Comparison of ENCODE assay signal across 14 cellular contexts in the genomic region with DNA sequence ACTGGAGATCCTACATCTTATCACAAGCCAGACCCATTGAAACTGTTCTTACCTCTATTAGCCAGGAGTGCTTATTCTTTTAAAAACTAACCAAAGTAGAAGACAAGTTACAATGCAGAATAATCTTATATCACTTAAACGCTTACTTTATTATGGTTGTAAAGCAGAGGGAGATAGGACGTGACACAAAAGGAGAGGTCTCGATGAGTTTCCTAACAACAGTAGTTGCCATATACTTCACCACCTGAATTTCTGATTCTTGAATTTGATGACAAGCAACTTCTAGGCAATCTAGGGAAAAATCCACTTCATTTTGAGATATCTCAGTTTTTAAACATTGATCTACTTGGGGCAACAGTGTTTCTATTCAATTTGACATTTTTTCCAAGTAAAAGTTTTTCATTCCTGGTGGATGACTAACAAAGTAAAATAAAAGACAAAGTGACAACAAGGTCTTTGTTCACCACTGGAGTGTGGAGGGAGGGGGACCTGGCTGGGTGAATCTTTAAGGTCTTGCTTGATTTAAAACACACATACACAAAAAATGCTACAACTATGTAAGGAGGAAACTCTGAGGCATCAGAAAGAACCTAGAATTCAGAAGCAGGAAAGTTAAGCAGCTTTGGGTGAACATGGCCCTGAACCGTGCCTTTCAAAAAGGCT.
DNase-seq lines count a peak whose midpoint lies in the region; ATAC-seq and TF ChIP-seq lines count a peak whose summit lies in the region.
"Had no signal": no experiment of that assay in that cellular context is flagged by ENCODE, and none has a peak within 500 bp of the region (broad histone marks: within the 10 kb centered on the region; RNA-seq: fewer than 3 reads in every experiment).

No MANE protein-coding gene starts in this region.

- no peak for ATAC-seq in GM18520 (IDR thresholded peaks at IDR 0.05; ENCODE audit: unreplicated experiment)
- ATAC-seq in GM18511 (IDR thresholded peaks at IDR 0.05; ENCODE audit: unreplicated experiment) = no peak
- ATAC-seq: effector memory CD8-positive, alpha-beta T cell; WTC11 had no signal

- TF ChIP-seq CTCF in fibroblast of pulmonary artery (IDR thresholded peaks at IDR 0.05; ENCODE audit: low read length, missing control alignments) (no peak), lower leg skin (IDR thresholded peaks at IDR 0.05) (no peak)

- H3K27me3 Mint-ChIP-seq in T-helper 2 cell treated with Interferon-gamma antibody and Interleukin-4, amounts not matched to agents 5 μg/mL and 100 μg/mL, for 36 hours (ENCODE audit: low read depth) = no peaks in the 10 kb centered on the region
- H3K27me3 Mint-ChIP-seq: brain; effector memory CD8-positive, alpha-beta T cell had no signal

- no peak overlapping the region for H3K4me3 ChIP-seq in fibroblast of pulmonary artery (replicated peaks; ENCODE audit: low read depth, low read length)
- H3K4me3 ChIP-seq in lower leg skin (ENCODE audit: low read depth, poor library complexity, severe bottlenecking) = no peak overlapping the region
- H3K4me3 ChIP-seq: prostate gland had no signal

- no peaks in the 10 kb centered on the region for H3K4me1 Mint-ChIP-seq in T-helper 2 cell treated with Interferon-gamma antibody and Interleukin-4, amounts not matched to agents 5 μg/mL and 100 μg/mL, for 36 hours (ENCODE audit: low read depth)

- DNase-seq in EL (peak; percentile 57), RPMI7951 (ENCODE audit: low read depth) (peak; percentile 65), fibroblast of pulmonary artery (ENCODE audit: low read depth) (peak; percentile 47), renal cortical epithelial cell (ENCODE audit: low read depth) (peak; percentile 51), lower leg skin (ENCODE audit: low spot score in 2 of 2) (no peak)
- DNase-seq in T-helper 2 cell treated with Interferon-gamma antibody and Interleukin-4, amounts not matched to agents 5 μg/mL and 100 μg/mL, for 36 hours (ENCODE audit: low spot score) = no peak
- DNase-seq: effector memory CD8-positive, alpha-beta T cell; kidney glomerular epithelial cell; NCI-H446 had no signal

- no peaks in the 10 kb centered on the region for H3K36me3 Mint-ChIP-seq in T-helper 2 cell treated with Interferon-gamma antibody and Interleukin-4, amounts not matched to agents 5 μg/mL and 100 μg/mL, for 36 hours (ENCODE audit: low read depth)

- intact Hi-C loops in lower leg skin (cut with DNase I; ENCODE audit: low total_unique reads) = no loop called here

- no peak overlapping the region for H3K27ac Mint-ChIP-seq in T-helper 2 cell treated with Interferon-gamma antibody and Interleukin-4, amounts not matched to agents 5 μg/mL and 100 μg/mL, for 36 hours
- H3K27ac Mint-ChIP-seq: effector memory CD8-positive, alpha-beta T cell; WTC11 had no signal

- TF ChIP-seq POLR2A in lower leg skin (IDR thresholded peaks at IDR 0.05) = no peak

- 86 to 90% methylated on average over 4 of the region's 4 CpGs for WGBS in lower leg skin, 2 donors

- no peak overlapping the region for H3K4me3 Mint-ChIP-seq in T-helper 2 cell treated with Interferon-gamma antibody and Interleukin-4, amounts not matched to agents 5 μg/mL and 100 μg/mL, for 36 hours
- H3K4me3 Mint-ChIP-seq: brain; effector memory CD8-positive, alpha-beta T cell; WTC11 had no signal

- H3K9me3 Mint-ChIP-seq in T-helper 2 cell treated with Interferon-gamma antibody and Interleukin-4, amounts not matched to agents 5 μg/mL and 100 μg/mL, for 36 hours = no peaks in the 10 kb centered on the region
- H3K9me3 Mint-ChIP-seq: effector memory CD8-positive, alpha-beta T cell had no signal

Comparison
In these comparisons a context has a peak if more than half of its experiments do, and no peak if none do; other contexts are left out.
1. DNase-seq: peak in EL (single experiment), RPMI7951 (single experiment), fibroblast of pulmonary artery (single experiment) and renal cortical epithelial cell (single experiment); none in T-helper 2 cell treated with Interferon-gamma antibody and Interleukin-4, amounts not matched to agents 5 μg/mL and 100 μg/mL, for 36 hours (single experiment) and lower leg skin (0 of 2).